21 cellular contexts compared by ENCODE assay signal in genomic region chr12:100793182-100793581, GRCh38. TPM values are rescaled to one million over a fixed set of nuclear protein-coding genes. Genes with fewer than 3 reads are reported as not detected.
DNase-seq lines count a peak whose midpoint lies in the region; ATAC-seq and TF ChIP-seq lines count a peak whose summit lies in the region.
"Had no signal": no experiment of that assay in that cellular context is flagged by ENCODE, and none has a peak within 500 bp of the region (broad histone marks: within the 10 kb centered on the region; RNA-seq: fewer than 3 reads in every experiment).

No MANE protein-coding gene starts in this region.

- DNase-seq in AG08396 (ENCODE audit: low spot score) (peak; percentile 15), HT1080 (ENCODE audit: low read depth) (peak; percentile 24), mammary epithelial cell (peak; percentile 63), kidney glomerular epithelial cell (lab: John Stamatoyannopoulos, UW) (peak; percentile 33), SIG-M5 (lab: John Stamatoyannopoulos, UW) (no peak), left lung (no peak)
- no peak for DNase-seq in stimulated activated CD4-positive, alpha-beta T cell treated with anti-CD3 and anti-CD28 coated beads, Interleukin-15, amount 100 ng/mL, for 24 hours
- DNase-seq: activated CD4-positive, alpha-beta T cell treated with anti-CD3 and anti-CD28 coated beads, Interleukin-2, amount 50 U/mL, for 4 hours; activated naive CD8-positive, alpha-beta T cell treated with anti-CD3 and anti-CD28 coated beads, Interleukin-2, amount 50 U/mL, for 24 hours; activated T-cell treated with anti-CD3 and anti-CD28 coated beads, Interleukin-2, amount 50 U/mL, for 48 hours; Caco-2; head of caudate nucleus; Kasumi-1; kidney; NCI-H146; NCI-H226; nucleus accumbens; SJCRH30 had no signal

- no peak overlapping the region for H3K4me2 ChIP-seq in mammary epithelial cell (ENCODE audit: insufficient read depth, low read depth, low read length)

- no peaks in the 10 kb centered on the region for H3K79me2 ChIP-seq in mammary epithelial cell (ENCODE audit: insufficient read depth, low read length)

- in situ Hi-C loops in mammary epithelial cell (cut with MboI; ENCODE audit: low sequenced_read_pairs in 2 of 2), result no loop called here

- H3K27ac ChIP-seq in mammary epithelial cell (ENCODE audit: insufficient read depth, low read depth, low read length) (no peak overlapping the region), left lung (no peak overlapping the region)
- H3K27ac ChIP-seq: SJCRH30, skin epidermis had no signal

- H3K4me1 ChIP-seq in mammary epithelial cell (ENCODE audit: insufficient read depth, low read length), result peaks cover 15% of the 10 kb centered on the region
- H3K4me1 ChIP-seq in left lung, result no peaks in the 10 kb centered on the region
- H3K4me1 ChIP-seq: Caco-2, SJCRH30 had no signal

- H3K4me3 ChIP-seq in mammary epithelial cell (replicated peaks in 1 of 3; ENCODE audit: insufficient read depth in 1 of 3, low read depth in 2 of 3, low read length in 3 of 3) (no peak overlapping the region), left lung (no peak overlapping the region)
- H3K4me3 ChIP-seq: SJCRH30, skin epidermis had no signal

- H3K36me3 ChIP-seq in mammary epithelial cell (ENCODE audit: insufficient read depth, low read length) (no peaks in the 10 kb centered on the region), left lung (no peaks in the 10 kb centered on the region)
- H3K36me3 ChIP-seq: SJCRH30 had no signal

- no peaks in the 10 kb centered on the region for H3K9me3 ChIP-seq in mammary epithelial cell (replicated peaks; ENCODE audit: insufficient read depth, low read length)
- H3K9me3 ChIP-seq in left lung, result no peaks in the 10 kb centered on the region
- H3K9me3 ChIP-seq: Caco-2, SJCRH30 had no signal

- BruUV-seq in mammary epithelial cell (replicated peaks; lab: Mats Ljungman, UMichigan), result no TSS peak

- no peak overlapping the region for H3K9ac ChIP-seq in mammary epithelial cell (ENCODE audit: insufficient read depth, low read length)

- intact Hi-C loops in mammary epithelial cell (cut with micrococcal nuclease) (no loop called here), left lung (cut with DNase I) (no loop called here)

- CTCF ChIA-PET in mammary epithelial cell (lab: Charles Lee; ENCODE audit: low non-redundant PET), result no interaction called here

- 0% methylated on average over 2 of the region's 2 CpGs for WGBS in mammary epithelial cell (ENCODE audit: low coverage, missing lambda C conversion rate)

- H2AFZ ChIP-seq in mammary epithelial cell (ENCODE audit: low read depth, low read length), result no peak overlapping the region

- ATAC-seq in GM21367 (IDR thresholded peaks at IDR 0.05; ENCODE audit: unreplicated experiment) (no peak), left lung (no peak)
- ATAC-seq: activated naive CD8-positive, alpha-beta T cell treated with anti-CD3 and anti-CD28 coated beads, Interleukin-2, amount 50 U/mL, for 24 hours; stimulated activated effector memory CD8-positive, alpha-beta T cell treated with anti-CD3 and anti-CD28 coated beads, Interleukin-12 subunit alpha, Interleukin-12 subunit beta, amount 100 ng/mL, for 72 hours had no signal

- H3K27me3 ChIP-seq in mammary epithelial cell (ENCODE audit: insufficient read depth, low read length) (no peaks in the 10 kb centered on the region), left lung (peaks cover 0 to 15% of the 10 kb centered on the region in 2 donors)
- H3K27me3 ChIP-seq: SJCRH30 had no signal

- TF ChIP-seq CTCF in mammary epithelial cell (conservative IDR thresholded peaks at IDR 0.05 in 1 of 2, IDR thresholded peaks at IDR 0.05 in 1 of 2; ENCODE audit: extremely low read depth in 1 of 2, insufficient read depth in 1 of 2, low read depth in 1 of 2, low read length in 2 of 2), result no peak
- TF ChIP-seq CTCF in left lung (IDR thresholded peaks at IDR 0.05), result no peak

- H4K20me1 ChIP-seq in mammary epithelial cell (ENCODE audit: insufficient read depth, low read length), result no peaks in the 10 kb centered on the region

- dilution Hi-C loops in mammary epithelial cell (cut with HindIII; ENCODE audit: low sequenced_read_pairs), result no loop called here

RNA-seq across cellular contexts. Expression of gene ANO4, which starts 1.4 kb away (rescaled TPM):
- total RNA-seq in HT1080 (2014; rRNA removed; shearing (Covaris generic)), result 0.26 TPM in 1 of 2 replicates, not detected in the other
- polyA plus RNA-seq in HT1080 (2015; cell fraction: cytosol; rRNA removed), result 0.07 and 0.09 TPM in 2 replicates
- polyA plus RNA-seq in HT1080 (2015; cell fraction: nucleus; rRNA removed), result 0.09 and 0.25 TPM in 2 replicates
- total RNA-seq in mammary epithelial cell (1 to 10 TPM in 1 of 2 donors, not detected in 1; 2.5 TPM), left lung (1 to 10 TPM in 1 of 2 donors, not detected in 1; 2.0 TPM)
- 2.7 TPM for polyA plus RNA-seq in mammary epithelial cell
- polyA minus RNA-seq in mammary epithelial cell, result 7.8 TPM

Comparison
In these comparisons a context has a peak if more than half of its experiments do, and no peak if none do; other contexts are left out.
1. DNase-seq: peak in AG08396 (single experiment), HT1080 (single experiment), mammary epithelial cell (single experiment) and kidney glomerular epithelial cell (single experiment); none in stimulated activated CD4-positive, alpha-beta T cell treated with anti-CD3 and anti-CD28 coated beads, Interleukin-15, amount 100 ng/mL, for 24 hours (single experiment), SIG-M5 (single experiment) and left lung (0 of 2).